In the genomic region with DNA sequence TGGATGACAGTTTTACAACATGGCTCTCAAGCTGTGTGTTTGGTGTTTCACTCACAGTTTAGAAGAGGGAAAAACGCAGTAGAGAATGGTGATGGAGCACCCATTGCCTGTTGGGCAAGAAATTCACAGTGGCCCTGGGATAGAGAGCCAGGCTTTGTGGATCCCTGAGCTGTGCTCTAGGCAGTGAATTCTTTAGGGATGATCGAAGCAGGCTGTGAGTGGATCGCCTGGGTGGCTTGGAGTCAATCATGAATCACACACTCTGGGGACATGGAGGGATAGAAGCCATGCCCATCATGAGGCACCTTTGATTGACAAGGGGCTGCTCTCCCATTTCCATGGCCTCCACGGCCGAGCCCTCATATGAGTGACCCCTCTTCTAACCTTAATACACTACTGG, we compare ENCODE assay signal across 21 cellular contexts. TPM values are rescaled to one million over a fixed set of nuclear protein-coding genes. Genes with fewer than 3 reads are reported as not detected.
A peak's percentile ranks its signal among the peaks of the same experiment; 100 is the strongest.
DNase-seq lines count a peak whose midpoint lies in the region; ATAC-seq and TF ChIP-seq lines count a peak whose summit lies in the region.
"Had no signal": no experiment of that assay in that cellular context is flagged by ENCODE, and none has a peak within 500 bp of the region (broad histone marks: within the 10 kb centered on the region; RNA-seq: fewer than 3 reads in every experiment).

No MANE protein-coding gene starts in this region.

- BruUV-seq in IMR-90 (replicated peaks; lab: Mats Ljungman, UMichigan) (no TSS peak), mammary epithelial cell (replicated peaks; lab: Mats Ljungman, UMichigan) (no TSS peak)

- TF ChIP-seq POLR2A in IMR-90 (IDR thresholded peaks at IDR 0.05; ENCODE audit: low read depth, low read length): no peak
- TF ChIP-seq POLR2A in tibial nerve (IDR thresholded peaks at IDR 0.05): no peak

- peak overlapping the region; percentile 55 for H2AK9ac ChIP-seq in IMR-90 (replicated peaks; ENCODE audit: low read depth, low read length, poor library complexity)

- H3K27ac ChIP-seq in IMR-90 (ENCODE audit: insufficient read depth, low read length) (no peak overlapping the region), mammary epithelial cell (ENCODE audit: insufficient read depth, low read depth, low read length) (no peak overlapping the region), tibial nerve (no peak overlapping the region), neuronal stem cell (replicated peaks; ENCODE audit: low read length) (no peak overlapping the region)
- H3K27ac ChIP-seq: colonic mucosa, epithelial cell of prostate, parathyroid adenoma had no signal

- H3K4me2 ChIP-seq in IMR-90 (ENCODE audit: low read depth, low read length) (peak overlapping the region; percentile 48; the same call in 1 of the 2 replicates), mammary epithelial cell (ENCODE audit: insufficient read depth, low read depth, low read length) (no peak overlapping the region), neuronal stem cell (ENCODE audit: insufficient read depth, low read length, poor library complexity, severe bottlenecking) (no peak overlapping the region)

- H3K79me2 ChIP-seq in mammary epithelial cell (ENCODE audit: insufficient read depth, low read length): no peaks in the 10 kb centered on the region
- H3K79me2 ChIP-seq: parathyroid adenoma had no signal

- H3K23ac ChIP-seq in IMR-90 (ENCODE audit: low read depth, low read length) (peak overlapping the region; percentile 48; the same call in 1 of the 2 replicates), neuronal stem cell (ENCODE audit: low read depth, low read length, poor library complexity) (no peak overlapping the region)

- no peak for TF ChIP-seq CTCF in IMR-90 (conservative IDR thresholded peaks at IDR 0.05; ENCODE audit: low read depth, low read length)
- TF ChIP-seq CTCF in mammary epithelial cell (conservative IDR thresholded peaks at IDR 0.05 in 1 of 2, IDR thresholded peaks at IDR 0.05 in 1 of 2; ENCODE audit: extremely low read depth in 1 of 2, insufficient read depth in 1 of 2, low read depth in 1 of 2, low read length in 2 of 2): no peak
- no peak for TF ChIP-seq CTCF in tibial nerve (IDR thresholded peaks at IDR 0.05)

- no peak overlapping the region for H3K4me3 ChIP-seq in IMR-90 (ENCODE audit: insufficient read depth, low read depth, low read length)
- no peak overlapping the region for H3K4me3 ChIP-seq in mammary epithelial cell (replicated peaks in 1 of 3; ENCODE audit: insufficient read depth in 1 of 3, low read depth in 2 of 3, low read length in 3 of 3)
- H3K4me3 ChIP-seq in tibial nerve: no peak overlapping the region
- no peak overlapping the region for H3K4me3 ChIP-seq in neuronal stem cell (ENCODE audit: low read length in 2 of 2)
- H3K4me3 ChIP-seq: colonic mucosa had no signal

- H2AK5ac ChIP-seq in IMR-90 (ENCODE audit: low read depth, low read length): peak overlapping the region; percentile 47; the same call in 1 of the 2 replicates
- H2AK5ac ChIP-seq in neuronal stem cell (ENCODE audit: low read depth, low read length): no peak overlapping the region

- peak overlapping the region; percentile 84 for H2BK20ac ChIP-seq in IMR-90 (ENCODE audit: low read depth, low read length)

- POLR2A ChIA-PET in IMR-90 (lab: Charles Lee; ENCODE audit: unreplicated experiment): no interaction called here

- H3K56ac ChIP-seq in IMR-90 (ENCODE audit: extremely low read depth, insufficient read depth, low read length): no peak overlapping the region

- H4K5ac ChIP-seq in IMR-90 (ENCODE audit: low read depth, low read length): peak overlapping the region; percentile 31; the same call in 1 of the 2 replicates

- H3K4me1 ChIP-seq in IMR-90 (ENCODE audit: control insufficient read depth, insufficient read depth, low read length): peaks cover 12% of the 10 kb centered on the region
- no peaks in the 10 kb centered on the region for H3K4me1 ChIP-seq in mammary epithelial cell (ENCODE audit: insufficient read depth, low read length)
- H3K4me1 ChIP-seq in tibial nerve: no peaks in the 10 kb centered on the region
- H3K4me1 ChIP-seq in neuronal stem cell (ENCODE audit: control insufficient read depth in 2 of 2, insufficient read depth in 1 of 2, low read depth in 1 of 2, low read length in 2 of 2): no peaks in the 10 kb centered on the region
- H3K4me1 ChIP-seq: colonic mucosa, parathyroid adenoma had no signal

- peaks cover 19% of the 10 kb centered on the region for H3K9me1 ChIP-seq in IMR-90 (ENCODE audit: insufficient read depth, low read length)

- no CpG with 5 or more reads among the region's 5 CpGs for WGBS in IMR-90 (ENCODE audit: extremely low coverage in 2 of 2, insufficient read length in 1 of 2), 2 experiments
- 52% methylated on average over 5 of the region's 5 CpGs for WGBS in mammary epithelial cell (ENCODE audit: low coverage, missing lambda C conversion rate)
- 80 to 89% methylated on average over 5 of the region's 5 CpGs for WGBS in tibial nerve, 2 donors
- WGBS in neuronal stem cell (ENCODE audit: extremely low coverage in 2 of 2, insufficient read length in 2 of 2, insufficient replicate concordance in 1 of 2), 2 donors: no CpG with 5 or more reads among the region's 5 CpGs

- peak overlapping the region; percentile 74; the same call in 2 of the 3 replicates for H2BK15ac ChIP-seq in IMR-90 (ENCODE audit: low read depth, low read length)
- H2BK15ac ChIP-seq in neuronal stem cell (ENCODE audit: low read length): no peak overlapping the region

- H2AFZ ChIP-seq in IMR-90 (replicated peaks; ENCODE audit: low read length, poor library complexity) (peak overlapping the region; percentile 73), mammary epithelial cell (ENCODE audit: low read depth, low read length) (no peak overlapping the region), neuronal stem cell (ENCODE audit: low read length) (no peak overlapping the region)
- H2AFZ ChIP-seq: parathyroid adenoma had no signal

- H4K91ac ChIP-seq in IMR-90 (ENCODE audit: insufficient read depth, low read depth, low read length) (peak overlapping the region; percentile 47; the same call in 1 of the 2 replicates), neuronal stem cell (ENCODE audit: low read depth, low read length, poor library complexity) (no peak overlapping the region)

- H4K20me1 ChIP-seq in IMR-90 (ENCODE audit: insufficient read depth, low read length) (no peaks in the 10 kb centered on the region), mammary epithelial cell (ENCODE audit: insufficient read depth, low read length) (no peaks in the 10 kb centered on the region)

- peak overlapping the region; percentile 31 for H2BK5ac ChIP-seq in IMR-90 (ENCODE audit: low read depth, low read length, poor library complexity, severe bottlenecking)
- no peak overlapping the region for H2BK5ac ChIP-seq in neuronal stem cell (ENCODE audit: low read length)

- no peaks in the 10 kb centered on the region for H3K79me1 ChIP-seq in IMR-90 (ENCODE audit: low read depth in 1 of 2, low read length in 2 of 2)
- H3K79me1 ChIP-seq in neuronal stem cell (ENCODE audit: low read depth, low read length): no peaks in the 10 kb centered on the region

- H2BK120ac ChIP-seq in IMR-90 (ENCODE audit: low read depth, low read length): peak overlapping the region; percentile 80
- no peak overlapping the region for H2BK120ac ChIP-seq in neuronal stem cell (ENCODE audit: low read depth, low read length)

- H3K18ac ChIP-seq in IMR-90 (ENCODE audit: low read depth, low read length): peak overlapping the region; percentile 72; the same call in 1 of the 2 replicates
- H3K18ac ChIP-seq in neuronal stem cell (ENCODE audit: low read length): no peak overlapping the region

- ATAC-seq in IMR-90 (ENCODE audit: low read depth): peak; percentile 69
- ATAC-seq in HG03196 (IDR thresholded peaks at IDR 0.05; ENCODE audit: unreplicated experiment): no peak
- no peak for ATAC-seq in GM19324 (IDR thresholded peaks at IDR 0.05; ENCODE audit: low FRiP score, unreplicated experiment)
- ATAC-seq: left cardiac atrium; stimulated activated naive CD8-positive, alpha-beta T cell treated with anti-CD3 and anti-CD28 coated beads, Interleukin-15, Interleukin-2, amounts not matched to agents 100 U/mL and 50 U/mL, for 24 hours had no signal

- TF ChIP-seq EP300 in tibial nerve (IDR thresholded peaks at IDR 0.05): no peak

- H3K27me3 ChIP-seq in IMR-90 (ENCODE audit: control insufficient read depth, insufficient read depth, low read length) (no peaks in the 10 kb centered on the region), mammary epithelial cell (ENCODE audit: insufficient read depth, low read length) (no peaks in the 10 kb centered on the region), tibial nerve (no peaks in the 10 kb centered on the region), neuronal stem cell (ENCODE audit: control insufficient read depth in 3 of 3, insufficient read depth in 3 of 3, low read depth in 1 of 3, low read length in 3 of 3) (no peaks in the 10 kb centered on the region)
- H3K27me3 ChIP-seq: colonic mucosa had no signal

- H2BK12ac ChIP-seq in neuronal stem cell (ENCODE audit: low read length): no peak overlapping the region

- intact Hi-C loops in IMR-90 (cut with micrococcal nuclease) (no loop called here), mammary epithelial cell (cut with micrococcal nuclease) (no loop called here)

- dilution Hi-C loops in IMR-90 (cut with HindIII; ENCODE audit: low sequenced_read_pairs, unreplicated experiment): no loop called here
- dilution Hi-C loops in mammary epithelial cell (cut with HindIII; ENCODE audit: low sequenced_read_pairs): no loop called here

- in situ Hi-C loops in IMR-90 (cut with MboI; ENCODE audit: low sequenced_read_pairs): no loop called here
- in situ Hi-C loops in mammary epithelial cell (cut with MboI; ENCODE audit: low sequenced_read_pairs in 2 of 2): no loop called here

- H3K9me3 ChIP-seq in IMR-90 (ENCODE audit: control insufficient read depth, insufficient read depth, low read length) (no peaks in the 10 kb centered on the region), mammary epithelial cell (replicated peaks; ENCODE audit: insufficient read depth, low read length) (no peaks in the 10 kb centered on the region), tibial nerve (no peaks in the 10 kb centered on the region), neuronal stem cell (replicated peaks in 1 of 2; ENCODE audit: control insufficient read depth in 2 of 2, insufficient read depth in 1 of 2, low read depth in 1 of 2, low read length in 2 of 2) (no peaks in the 10 kb centered on the region)
- H3K9me3 ChIP-seq: colonic mucosa had no signal

- CTCF ChIA-PET in IMR-90 (lab: Yijun Ruan, JAX): no interaction called here
- CTCF ChIA-PET in mammary epithelial cell (lab: Charles Lee; ENCODE audit: low non-redundant PET): no interaction called here

- H4K8ac ChIP-seq in IMR-90 (ENCODE audit: low read depth in 2 of 2, low read length in 2 of 2) (peak overlapping the region; percentile 46 to 61; a peak in 2 of 4 replicates), neuronal stem cell (ENCODE audit: low read depth, low read length) (no peak overlapping the region)

- H3K9ac ChIP-seq in IMR-90 (ENCODE audit: low read depth, low read length) (no peak overlapping the region), mammary epithelial cell (ENCODE audit: insufficient read depth, low read length) (no peak overlapping the region), neuronal stem cell (ENCODE audit: low read depth, low read length, poor library complexity) (no peak overlapping the region)
- H3K9ac ChIP-seq: parathyroid adenoma had no signal

- no peaks in the 10 kb centered on the region for H3K36me3 ChIP-seq in IMR-90 (ENCODE audit: control insufficient read depth, insufficient read depth, low read length)
- H3K36me3 ChIP-seq in mammary epithelial cell (ENCODE audit: insufficient read depth, low read length): no peaks in the 10 kb centered on the region
- H3K36me3 ChIP-seq in tibial nerve: no peaks in the 10 kb centered on the region
- no peaks in the 10 kb centered on the region for H3K36me3 ChIP-seq in neuronal stem cell (replicated peaks in 1 of 2; ENCODE audit: control insufficient read depth in 2 of 2, insufficient read depth in 2 of 2, low read length in 2 of 2)
- H3K36me3 ChIP-seq: colonic mucosa had no signal

- TF ChIP-seq RAD21 in IMR-90 (IDR thresholded peaks at IDR 0.05; ENCODE audit: low read length): no peak

- peak overlapping the region; percentile 38 for H3K4ac ChIP-seq in IMR-90 (ENCODE audit: low read depth, low read length)
- no peak overlapping the region for H3K4ac ChIP-seq in neuronal stem cell (ENCODE audit: low read length)

- DNase-seq in AG08395 (ENCODE audit: low spot score): peak; percentile 81
- peak; percentile 67 for DNase-seq in IMR-90
- peak; percentile 52 for DNase-seq in mammary epithelial cell
- peak; percentile 14 for DNase-seq in kidney glomerular epithelial cell (lab: John Stamatoyannopoulos, UW)
- no peak for DNase-seq in tibial nerve (ENCODE audit: low spot score in 2 of 2)
- no peak for DNase-seq in neuronal stem cell (ENCODE audit: low spot score)
- DNase-seq: activated B cell treated with CpG ODN at 0.5 μM for 24 hours; activated effector memory CD4-positive, alpha-beta T cell treated with Interleukin-2 at 50 U/mL for 16 hours; anterior cingulate cortex; colonic mucosa; COR-L47; left cardiac atrium; NCI-H774; RPMI8226; stimulated activated naive CD8-positive, alpha-beta T cell treated with anti-CD3 and anti-CD28 coated beads, Interleukin-15, Interleukin-2, amounts not matched to agents 100 U/mL and 50 U/mL, for 24 hours had no signal

- H3K14ac ChIP-seq in IMR-90 (replicated peaks; ENCODE audit: low read depth, low read length) (no peak overlapping the region; the same call in 1 of the 2 replicates), neuronal stem cell (ENCODE audit: low read length) (no peak overlapping the region)

RNA-seq across cellular contexts. Expression of gene KCNJ6, which starts 47.4 kb away (rescaled TPM):
- total RNA-seq in IMR-90 (2012; rRNA removed): under 0.01 TPM in 2 replicates
- 0.02 and 0.04 TPM in 2 replicates for polyA plus RNA-seq in IMR-90 (2012; rRNA removed)
- polyA plus RNA-seq in IMR-90 (2012; cell fraction: cytosol; rRNA removed): 0.01 TPM in 1 of 2 replicates, not detected in the other
- polyA plus RNA-seq in IMR-90 (2012; cell fraction: nucleus; rRNA removed; ENCODE audit: low replicate concordance): under 0.01 and 0.02 TPM in 2 replicates
- total RNA-seq in mammary epithelial cell: not detected
- polyA plus RNA-seq in mammary epithelial cell: 0.01 TPM
- polyA minus RNA-seq in mammary epithelial cell: not detected
- not detected for total RNA-seq in tibial nerve
- polyA plus RNA-seq in neuronal stem cell (2013, experiment 1 of 2): under 0.01 TPM
- polyA plus RNA-seq in neuronal stem cell (2013, experiment 2 of 2): 0.01 TPM
- total RNA-seq: activated B cell treated with CpG ODN at 0.5 μM for 24 hours; left cardiac atrium; T-helper 1 cell treated with Interleukin-12 subunit alpha and Interleukin-12 subunit beta and Interleukin-4 antibody, amounts not matched to agents 30 ng/mL and 1 ng/mL, for 36 hours; ureter had no signal

Comparison
In these comparisons a context has a peak if more than half of its experiments do, and no peak if none do; other contexts are left out.
1. DNase-seq: peak in AG08395 (single experiment), IMR-90 (single experiment), mammary epithelial cell (single experiment) and kidney glomerular epithelial cell (single experiment); none in tibial nerve (0 of 2) and neuronal stem cell (single experiment).